Comparison of ENCODE assay signal across 27 cellular contexts in the genomic region with DNA sequence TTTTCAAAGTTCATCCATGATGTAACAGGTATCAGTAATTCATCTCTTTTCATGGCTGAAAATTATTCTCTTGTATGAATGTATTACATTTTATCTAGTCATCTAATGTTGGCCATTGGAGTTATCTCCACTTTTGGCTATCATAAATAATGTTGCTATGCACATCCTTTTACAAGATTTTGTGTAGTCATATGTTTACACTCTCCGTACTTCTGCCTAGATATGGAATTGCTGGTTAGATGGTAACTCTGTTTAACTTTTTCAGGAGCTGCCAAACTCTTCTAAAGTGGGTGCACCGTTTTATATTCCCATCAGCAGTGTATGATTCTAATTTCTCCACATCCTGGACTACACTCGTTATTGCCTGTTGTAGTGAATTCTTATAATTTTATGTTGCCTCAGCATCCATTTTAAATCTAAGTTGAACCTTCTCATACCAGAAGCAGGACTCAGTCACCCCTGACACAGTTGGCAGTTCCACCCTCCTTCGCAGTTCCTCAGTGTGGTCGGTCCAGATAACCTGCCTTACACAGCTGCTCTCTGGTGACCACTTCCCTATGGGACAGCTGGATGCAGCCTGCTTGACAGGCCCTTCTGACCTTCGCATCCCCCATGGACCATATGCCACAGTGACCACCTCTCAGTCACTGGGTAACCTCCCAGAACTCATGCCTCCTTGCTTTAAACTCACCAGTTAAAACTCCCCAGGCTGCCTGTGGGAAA. TPM values are rescaled to one million over a fixed set of nuclear protein-coding genes. Genes with fewer than 3 reads are reported as not detected.
DNase-seq lines count a peak whose midpoint lies in the region; ATAC-seq and TF ChIP-seq lines count a peak whose summit lies in the region.
"Had no signal": no experiment of that assay in that cellular context is flagged by ENCODE, and none has a peak within 500 bp of the region (broad histone marks: within the 10 kb centered on the region; RNA-seq: fewer than 3 reads in every experiment).

No MANE protein-coding gene starts in this region.

- WGBS in sigmoid colon, 2 donors = 73 to 82% methylated on average over 6 of the region's 6 CpGs
- WGBS in right cardiac atrium = 86% methylated on average over 6 of the region's 6 CpGs

- peak overlapping the region; percentile 8 for H3K4me3 ChIP-seq in Loucy (ENCODE audit: low read length, poor library complexity, severe bottlenecking)
- H3K4me3 ChIP-seq in sigmoid colon = no peak overlapping the region
- H3K4me3 ChIP-seq in right cardiac atrium (ENCODE audit: low read length) = no peak overlapping the region
- H3K4me3 ChIP-seq: esophagus muscularis mucosa, thyroid gland had no signal

- H3K79me2 ChIP-seq in Loucy (ENCODE audit: insufficient read depth, low read length) = no peaks in the 10 kb centered on the region

- H3K9me3 ChIP-seq in Loucy (ENCODE audit: insufficient read depth, low read depth, low read length) (0 out of 2 replicates have a peak, but pooled peaks cover 3% of the 10 kb centered on the region), sigmoid colon (no peaks in the 10 kb centered on the region), right cardiac atrium (ENCODE audit: control insufficient read depth, low read length) (no peaks in the 10 kb centered on the region)
- H3K9me3 ChIP-seq: esophagus muscularis mucosa, thyroid gland had no signal

- H3F3A ChIP-seq in Loucy (ENCODE audit: low read depth) = 0 out of 2 replicates have a peak, but pooled peaks cover 6% of the 10 kb centered on the region

- no peak for TF ChIP-seq POLR2A in sigmoid colon (IDR thresholded peaks at IDR 0.05)

- H3K4me1 ChIP-seq in Loucy (ENCODE audit: insufficient read depth, low read length, poor library complexity, severe bottlenecking) (peaks cover 56% of the 10 kb centered on the region), sigmoid colon (peaks cover 0 to 61% (median 32%) of the 10 kb centered on the region in 4 donors), right cardiac atrium (ENCODE audit: control insufficient read depth, insufficient read depth, low read length) (no peaks in the 10 kb centered on the region)
- H3K4me1 ChIP-seq: esophagus muscularis mucosa, thyroid gland had no signal

- H3K36me3 ChIP-seq in Loucy (ENCODE audit: insufficient read depth, low read length) = peaks cover 17% of the 10 kb centered on the region; the same call in 1 of the 2 replicates
- H3K36me3 ChIP-seq in sigmoid colon = peaks cover 0 to 28% (median 12%) of the 10 kb centered on the region in 4 donors

- no peak overlapping the region for H2AFZ ChIP-seq in Loucy (ENCODE audit: low read length)

- peak; percentile 82 for DNase-seq in sigmoid colon
- DNase-seq in NCI-H1092 (lab: John Stamatoyannopoulos, UW) = no peak
- no peak for DNase-seq in right cardiac atrium
- DNase-seq in C1 segment of cervical spinal cord (lab: John Stamatoyannopoulos, UW) = no peak
- DNase-seq: activated CD4-positive, alpha-beta T cell treated with anti-CD3 and anti-CD28 coated beads, Interleukin-2, amount 50 U/mL, for 1 hour; activated naive CD8-positive, alpha-beta T cell treated with anti-CD3 and anti-CD28 coated beads for 36 hours; CD4-positive, alpha-beta memory T cell; DMS53; effector memory CD8-positive, alpha-beta T cell; Kasumi-1; mammary epithelial cell; naive thymus-derived CD4-positive, alpha-beta T cell; NCI-H1417 treated with DMSO at 0.1 percent for 48 hours; NCI-H2171 treated with DMSO at 0.1 percent for 48 hours; NCI-H526 treated with DMSO at 0.1 percent for 48 hours; Right ventricle myocardium superior; stimulated activated CD4-positive, alpha-beta T cell treated with anti-CD3 and anti-CD28 coated beads, Interleukin-1b, Interleukin-23, amount 100 ng/mL, for 48 hours; stimulated activated naive CD4-positive, alpha-beta T cell; T-cell; thyroid gland had no signal

- H3K9me2 ChIP-seq in Loucy (replicated peaks; ENCODE audit: low read depth, low read length) = no peaks in the 10 kb centered on the region

- H3K27me3 ChIP-seq in Loucy (ENCODE audit: insufficient read depth, low read length, poor library complexity, severe bottlenecking) = no peaks in the 10 kb centered on the region
- no peaks in the 10 kb centered on the region for H3K27me3 ChIP-seq in sigmoid colon
- H3K27me3 ChIP-seq in right cardiac atrium (ENCODE audit: control insufficient read depth, insufficient read depth) = no peaks in the 10 kb centered on the region
- H3K27me3 ChIP-seq: esophagus muscularis mucosa, thyroid gland had no signal

- H3K27ac ChIP-seq in VCaP = peak overlapping the region; percentile 36
- peak overlapping the region in 3 of 4 donors; percentile 78 to 86 (median 83) for H3K27ac ChIP-seq in sigmoid colon
- H3K27ac ChIP-seq in right cardiac atrium (ENCODE audit: low read length) = no peak overlapping the region
- H3K27ac ChIP-seq: esophagus muscularis mucosa, thyroid gland had no signal

- peak overlapping the region; percentile 23 for H3K9ac ChIP-seq in Loucy (ENCODE audit: low read depth, low read length, poor library complexity, severe bottlenecking)

- H4K20me1 ChIP-seq in Loucy (ENCODE audit: insufficient read depth, low read length, poor library complexity, severe bottlenecking) = no peaks in the 10 kb centered on the region

- peak; percentile 72 for ATAC-seq in GM19397 (IDR thresholded peaks at IDR 0.05; ENCODE audit: unreplicated experiment)
- ATAC-seq in HG03039 (IDR thresholded peaks at IDR 0.05; ENCODE audit: unreplicated experiment) = no peak
- no peak for ATAC-seq in right cardiac atrium
- ATAC-seq: effector memory CD8-positive, alpha-beta T cell; naive thymus-derived CD4-positive, alpha-beta T cell; T-cell had no signal

- intact Hi-C loops in sigmoid colon (cut with DNase I) = no loop called here
- intact Hi-C loops in right cardiac atrium (cut with DNase I) = no loop called here

- TF ChIP-seq CTCF in Loucy (conservative IDR thresholded peaks at IDR 0.05; ENCODE audit: low read length) (no peak), VCaP (conservative IDR thresholded peaks at IDR 0.05) (no peak), sigmoid colon (IDR thresholded peaks at IDR 0.05) (no peak)

- peak overlapping the region; percentile 49 for H3K4me2 ChIP-seq in Loucy (ENCODE audit: low read depth, low read length, poor library complexity, severe bottlenecking)

- TF ChIP-seq EP300 in sigmoid colon (IDR thresholded peaks at IDR 0.05) = peak; percentile 67 to 85 (median 72)

RNA-seq across cellular contexts. Expression of gene KIZ, which starts 33.9 kb away (rescaled TPM):
- total RNA-seq in sigmoid colon (100 to 1,000 TPM; 171 to 291 (median 193) TPM), right cardiac atrium (10 to 100 TPM; 17.1 to 37.7 (median 24.0) TPM)
- polyA plus RNA-seq in sigmoid colon (10 to 100 TPM in 1 of 3 donors, 1 to 10 TPM in 2; 5.1 to 15.0 (median 9.4) TPM), right cardiac atrium (16.1 TPM)

RNA-seq across cellular contexts. Expression of gene LINC00237, which starts 53.7 kb away (rescaled TPM):
- total RNA-seq in sigmoid colon (not detected), right cardiac atrium (not detected)
- polyA plus RNA-seq in sigmoid colon (not detected), right cardiac atrium (not detected)
- total RNA-seq: activated naive CD8-positive, alpha-beta T cell treated with anti-CD3 and anti-CD28 coated beads for 36 hours; activated T-helper 2 cell treated with anti-CD3 and anti-CD28 coated beads, Interferon-gamma antibody, Interleukin-2, Interleukin-4, amounts not matched to agents 10 μg/mL and 5 μg/mL and 100 μg/mL, durations not matched to agents 14 hours and 24 hours and 36 hours; CD4-positive, alpha-beta memory T cell; esophagus muscularis mucosa; HT1080; mammary epithelial cell; naive thymus-derived CD4-positive, alpha-beta T cell; Right ventricle myocardium superior; T-cell had no signal
- polyA plus RNA-seq: CD4-positive, alpha-beta memory T cell; mammary epithelial cell; naive thymus-derived CD4-positive, alpha-beta T cell had no signal

Comparison
In these comparisons a context has a peak if more than half of its experiments do, and no peak if none do; other contexts are left out.
1. RNA of gene KIZ, which starts 33.9 kb away (total RNA-seq): 171 to 291 TPM in sigmoid colon; 17.1 to 37.7 TPM in right cardiac atrium; every median in the first group is over 4 times any median in the second.